In genomic region chr15:66714543-66714981, GRCh38 we compare ENCODE assay signal across 11 cellular contexts. TPM values are rescaled to one million over a fixed set of nuclear protein-coding genes. Genes with fewer than 3 reads are reported as not detected.
A peak's percentile ranks its signal among the peaks of the same experiment; 100 is the strongest.
DNase-seq lines count a peak whose midpoint lies in the region; ATAC-seq, FAIRE-seq and TF ChIP-seq lines count a peak whose summit lies in the region.
"Had no signal": no experiment of that assay in that cellular context is flagged by ENCODE, and none has a peak within 500 bp of the region (broad histone marks: within the 10 kb centered on the region; RNA-seq: fewer than 3 reads in every experiment).

No MANE protein-coding gene starts in this region.

- TF ChIP-seq CTCF in HEK293 (tag by site-specific recombination; IDR thresholded peaks at IDR 0.05) = no peak
- TF ChIP-seq CTCF in bronchial epithelial cell (IDR thresholded peaks at IDR 0.05; ENCODE audit: insufficient read depth, low read length, severe bottlenecking) = no peak
- no peak for TF ChIP-seq CTCF in nephron (IDR thresholded peaks at IDR 0.05; ENCODE audit: unreplicated experiment in 3 of 3)

- H3K9me3 Mint-ChIP-seq in nephron = no peaks in the 10 kb centered on the region
- H3K9me3 Mint-ChIP-seq: naive thymus-derived CD4-positive, alpha-beta T cell had no signal

- no peak overlapping the region for H3K4me3 ChIP-seq in HEK293 (ENCODE audit: low read depth, low read length)
- H3K4me3 ChIP-seq in bronchial epithelial cell (ENCODE audit: low read depth, low read length) = no peak overlapping the region

- CTCF ChIA-PET in HEK293 (lab: Yijun Ruan, JAX) = interaction anchor here (1.4 to 1.9 kb wide), 2 partner anchors 9 to 137 kb away, joined by 8 read pairs; no protein-coding TSS in a partner anchor

- peaks cover 4 to 85% of the 10 kb centered on the region in 2 experiments; a peak in 2 of 3 replicates for H3K36me3 ChIP-seq in HEK293 (ENCODE audit: control insufficient read depth in 2 of 2, insufficient read depth in 1 of 2, low read length in 2 of 2)
- H3K36me3 ChIP-seq in bronchial epithelial cell (ENCODE audit: control insufficient read depth, insufficient read depth, low read length) = no peaks in the 10 kb centered on the region

- H3K4me1 Mint-ChIP-seq in nephron = peaks cover 70% of the 10 kb centered on the region

- H3K4me1 ChIP-seq in HEK293 (ENCODE audit: control insufficient read depth, insufficient read depth, low read length) = no peaks in the 10 kb centered on the region

- FAIRE-seq in bronchial epithelial cell (lab: Jason Lieb, UNC) = no peak

- H3K36me3 Mint-ChIP-seq in nephron (ENCODE audit: low read depth) = peaks cover 58% of the 10 kb centered on the region
- H3K36me3 Mint-ChIP-seq: naive thymus-derived CD4-positive, alpha-beta T cell had no signal

- no peaks in the 10 kb centered on the region for H3K27me3 ChIP-seq in bronchial epithelial cell (ENCODE audit: control insufficient read depth, insufficient read depth, low read length)

- H3K27me3 Mint-ChIP-seq in nephron (ENCODE audit: low read depth) = no peaks in the 10 kb centered on the region

- DNase-seq in ACHN = peak; percentile 43
- peak; percentile 30 for DNase-seq in bronchial epithelial cell (ENCODE audit: low read depth)
- DNase-seq in activated T-cell treated with anti-CD3 and anti-CD28 coated beads for 4 hours = no peak
- DNase-seq in RKO (ENCODE audit: low spot score) = no peak
- no peak for DNase-seq in activated naive CD4-positive, alpha-beta T cell treated with anti-CD3 and anti-CD28 coated beads, Interleukin-2, amount 50 U/mL, for 16 hours
- DNase-seq: naive thymus-derived CD4-positive, alpha-beta T cell; NCI-H2029 treated with DMSO at 0.1 percent for 48 hours; stimulated activated CD4-positive, alpha-beta T cell treated with anti-CD3 and anti-CD28 coated beads, Interleukin-4, amount 100 ng/mL, for 1 hour had no signal

- POLR2A ChIA-PET in HEK293 (lab: Yijun Ruan, JAX) = interaction anchor here (1.3 kb wide), 1 partner anchor 12 kb away, joined by 3 read pairs; no protein-coding TSS in a partner anchor

- H3K9me3 ChIP-seq in HEK293 (ENCODE audit: control insufficient read depth, insufficient read depth, low read depth, low read length) = no peaks in the 10 kb centered on the region

- in situ Hi-C loops in ACHN (cut with HindIII; ENCODE audit: low pct_ligation_motif_present, low pct_unique_long_range_greater_than_20kb, low sequenced_read_pairs) = no loop called here

- no peak overlapping the region for H3K27ac ChIP-seq in HEK293 (ENCODE audit: extremely low read depth, low read depth, low read length)

- peak overlapping the region in 2 of 3 experiments; percentile 5 to 41 for H3K4me3 Mint-ChIP-seq in nephron
- H3K4me3 Mint-ChIP-seq: naive thymus-derived CD4-positive, alpha-beta T cell had no signal

- peak overlapping the region; percentile 82 to 93 (median 89) for H3K27ac Mint-ChIP-seq in nephron

- ATAC-seq in HG03196 (IDR thresholded peaks at IDR 0.05; ENCODE audit: unreplicated experiment) = no peak
- ATAC-seq: naive thymus-derived CD4-positive, alpha-beta T cell had no signal

TF ChIP-seq in HEK293, 187 proteins besides CTCF, POLR2A, EP300 and RAD21:
- TF ChIP-seq ZBTB6 (tag by site-specific recombination; IDR thresholded peaks at IDR 0.05) (peak; percentile 30; the same call in 1 of the 2 replicates), ZFP3 (tag by site-specific recombination; IDR thresholded peaks at IDR 0.05; ENCODE audit: low read depth) (no peak)

RNA-seq across cellular contexts. Expression of gene SMAD6, which starts 12.5 kb away (rescaled TPM):
- 0.79 TPM in 1 of 2 replicates, not detected in the other for total RNA-seq in bronchial epithelial cell

Comparison
In these comparisons a context has a peak if more than half of its experiments do, and no peak if none do; other contexts are left out.
1. DNase-seq: peak in ACHN (single experiment) and bronchial epithelial cell (single experiment); none in activated T-cell treated with anti-CD3 and anti-CD28 coated beads for 4 hours (single experiment), RKO (single experiment) and activated naive CD4-positive, alpha-beta T cell treated with anti-CD3 and anti-CD28 coated beads, Interleukin-2, amount 50 U/mL, for 16 hours (single experiment).